ENCODE assay signal across 29 cellular contexts in the genomic region with DNA sequence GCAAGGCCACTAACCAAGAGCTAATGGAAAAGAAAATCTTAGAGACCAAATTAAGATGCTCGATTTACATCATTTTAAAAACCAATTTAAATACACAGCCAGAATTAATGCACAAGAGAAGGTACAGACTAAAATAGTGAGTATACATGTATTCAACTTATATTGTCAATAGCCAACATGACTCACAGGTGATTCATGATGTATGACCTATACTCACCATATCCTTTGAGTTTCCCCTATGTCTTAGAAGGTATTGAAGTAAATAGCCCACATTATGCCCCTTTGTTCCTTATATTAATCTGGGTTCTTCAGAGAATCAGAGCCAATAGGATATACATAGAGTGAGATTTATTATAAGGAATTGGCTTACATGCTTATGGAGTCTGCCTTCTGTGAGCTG.
DNase-seq lines count a peak whose midpoint lies in the region; ATAC-seq and TF ChIP-seq lines count a peak whose summit lies in the region.
"Had no signal": no experiment of that assay in that cellular context is flagged by ENCODE, and none has a peak within 500 bp of the region (broad histone marks: within the 10 kb centered on the region; RNA-seq: fewer than 3 reads in every experiment).

No MANE protein-coding gene starts in this region.

- DNase-seq in MCF 10A (ENCODE audit: unreplicated experiment) (peak; percentile 54), breast epithelium (ENCODE audit: low spot score in 2 of 2) (no peak), fibroblast of peridontal ligament (ENCODE audit: extremely low read depth) (peak; percentile 17), H7 (no peak), endodermal cell (no peak)
- no peak for DNase-seq in naive thymus-derived CD4-positive, alpha-beta T cell
- DNase-seq: activated CD4-positive, alpha-beta T cell treated with anti-CD3 and anti-CD28 coated beads, Interleukin-2, amount 50 U/mL, for 1 hour; activated naive CD4-positive, alpha-beta T cell treated with Interleukin-2 at 50 U/mL for 16 hours; activated T-cell treated with anti-CD3 and anti-CD28 coated beads, Interleukin-2, amount 50 U/mL, for 4 hours; adrenal gland; AML-193; brain microvascular endothelial cell; CD4-positive, alpha-beta T cell; effector memory CD8-positive, alpha-beta T cell; left ventricle myocardium superior; NCI-H1436 treated with DMSO at 0.1 percent for 48 hours; NCI-H510A; SIG-M5; sigmoid colon; stimulated activated CD4-positive, alpha-beta T cell treated with anti-CD3 and anti-CD28 coated beads, Interleukin-15, amount 100 ng/mL, for 24 hours; stimulated activated naive B cell treated with anti-CD40 and anti-IgM and Interleukin-4, amounts not matched to agents 10 μg/mL and 1 μg/mL and 100 μg/mL, for 72 hours; T1000 had no signal

- no peak overlapping the region for H3K4me3 Mint-ChIP-seq in MCF 10A (ENCODE audit: unreplicated experiment)
- no peak overlapping the region for H3K4me3 Mint-ChIP-seq in activated T-helper 17 cell treated with anti-CD3 and anti-CD28 coated beads, Interleukin-2, amount 50 U/mL, for 72 hours
- no peak overlapping the region for H3K4me3 Mint-ChIP-seq in endodermal cell
- H3K4me3 Mint-ChIP-seq in naive thymus-derived CD4-positive, alpha-beta T cell, result no peak overlapping the region
- H3K4me3 Mint-ChIP-seq: activated T-cell treated with anti-CD3 and anti-CD28 coated beads, Interleukin-2, amount 50 U/mL, for 4 hours; CD4-positive, alpha-beta T cell; effector memory CD8-positive, alpha-beta T cell; stimulated activated naive B cell treated with anti-CD40 and anti-IgM and Interleukin-4, amounts not matched to agents 10 μg/mL and 1 μg/mL and 100 μg/mL, for 72 hours; WTC11 had no signal

- peak; percentile 29 for ATAC-seq in activated T-helper 17 cell treated with anti-CD3 and anti-CD28 coated beads, Interleukin-2, amount 50 U/mL, for 72 hours (replicated peaks)
- ATAC-seq in HG03432 (IDR thresholded peaks at IDR 0.05; ENCODE audit: unreplicated experiment), result no peak
- no peak for ATAC-seq in naive thymus-derived CD4-positive, alpha-beta T cell
- ATAC-seq: activated T-cell treated with anti-CD3 and anti-CD28 coated beads, Interleukin-2, amount 50 U/mL, for 4 hours; effector memory CD8-positive, alpha-beta T cell; left ventricle myocardium superior; stimulated activated naive B cell treated with anti-CD40 and anti-IgM and Interleukin-4, amounts not matched to agents 10 μg/mL and 1 μg/mL and 100 μg/mL, for 72 hours; WTC11 had no signal

- H3K9me3 Mint-ChIP-seq in MCF 10A (ENCODE audit: unreplicated experiment), result no peaks in the 10 kb centered on the region
- peaks cover 4% of the 10 kb centered on the region for H3K9me3 Mint-ChIP-seq in activated T-helper 17 cell treated with anti-CD3 and anti-CD28 coated beads, Interleukin-2, amount 50 U/mL, for 72 hours
- H3K9me3 Mint-ChIP-seq in endodermal cell, result no peaks in the 10 kb centered on the region
- peaks cover 0 to 11% (median 3%) of the 10 kb centered on the region in 11 donors for H3K9me3 Mint-ChIP-seq in naive thymus-derived CD4-positive, alpha-beta T cell
- H3K9me3 Mint-ChIP-seq: WTC11 had no signal

- TF ChIP-seq CTCF in MCF 10A (IDR thresholded peaks at IDR 0.05; ENCODE audit: unreplicated experiment) (no peak), breast epithelium (IDR thresholded peaks at IDR 0.05) (no peak), endodermal cell (conservative IDR thresholded peaks at IDR 0.05) (no peak)

- H3K9me3 ChIP-seq in breast epithelium (no peaks in the 10 kb centered on the region), endodermal cell (ENCODE audit: control insufficient read depth, low read length) (no peaks in the 10 kb centered on the region)
- no peaks in the 10 kb centered on the region for H3K9me3 ChIP-seq in naive thymus-derived CD4-positive, alpha-beta T cell (ENCODE audit: control insufficient read depth in 2 of 3, low read length in 3 of 3)
- H3K9me3 ChIP-seq: adrenal gland, HAP-1, neutrophil, sigmoid colon, suprapubic skin had no signal

- TF ChIP-seq POLR2A in breast epithelium (IDR thresholded peaks at IDR 0.05), result no peak

- no peak overlapping the region for H3K27ac Mint-ChIP-seq in MCF 10A (ENCODE audit: low read depth, unreplicated experiment)
- H3K27ac Mint-ChIP-seq in activated T-helper 17 cell treated with anti-CD3 and anti-CD28 coated beads, Interleukin-2, amount 50 U/mL, for 72 hours, result no peak overlapping the region
- H3K27ac Mint-ChIP-seq in endodermal cell, result no peak overlapping the region
- H3K27ac Mint-ChIP-seq in naive thymus-derived CD4-positive, alpha-beta T cell, result no peak overlapping the region
- H3K27ac Mint-ChIP-seq: CD4-positive, alpha-beta T cell; effector memory CD8-positive, alpha-beta T cell; progenitor cell of endocrine pancreas; stimulated activated naive B cell treated with anti-CD40 and anti-IgM and Interleukin-4, amounts not matched to agents 10 μg/mL and 1 μg/mL and 100 μg/mL, for 72 hours; WTC11 had no signal

- BruUV-seq in MCF 10A (replicated peaks; lab: Mats Ljungman, UMichigan), result no TSS peak

- no peak overlapping the region for H3K9ac ChIP-seq in endodermal cell (ENCODE audit: extremely low read depth, low read length, poor library complexity, severe bottlenecking)

- H3K27me3 ChIP-seq in breast epithelium (no peaks in the 10 kb centered on the region), H7 (ENCODE audit: control insufficient read depth, insufficient read depth, low read length) (no peaks in the 10 kb centered on the region), endodermal cell (ENCODE audit: control insufficient read depth, insufficient read depth, low read length, poor library complexity, severe bottlenecking) (no peaks in the 10 kb centered on the region)
- H3K27me3 ChIP-seq in naive thymus-derived CD4-positive, alpha-beta T cell (ENCODE audit: control insufficient read depth in 2 of 2, insufficient read depth in 2 of 2, low read length in 2 of 2), result no peaks in the 10 kb centered on the region
- H3K27me3 ChIP-seq: adrenal gland, brain microvascular endothelial cell, neutrophil, sigmoid colon, suprapubic skin had no signal

- H3K4me3 ChIP-seq in breast epithelium (no peak overlapping the region), H7 (ENCODE audit: insufficient read depth, low read depth, low read length) (no peak overlapping the region), endodermal cell (ENCODE audit: low read length) (no peak overlapping the region)
- no peak overlapping the region for H3K4me3 ChIP-seq in naive thymus-derived CD4-positive, alpha-beta T cell (ENCODE audit: low read length)
- H3K4me3 ChIP-seq: adrenal gland, HAP-1, sigmoid colon, suprapubic skin had no signal

- H3K36me3 Mint-ChIP-seq in MCF 10A (ENCODE audit: insufficient read depth, unreplicated experiment) (no peaks in the 10 kb centered on the region), endodermal cell (ENCODE audit: low read depth) (no peaks in the 10 kb centered on the region)
- H3K36me3 Mint-ChIP-seq in activated T-helper 17 cell treated with anti-CD3 and anti-CD28 coated beads, Interleukin-2, amount 50 U/mL, for 72 hours (ENCODE audit: low read depth), result no peaks in the 10 kb centered on the region
- H3K36me3 Mint-ChIP-seq in naive thymus-derived CD4-positive, alpha-beta T cell, result no peaks in the 10 kb centered on the region
- H3K36me3 Mint-ChIP-seq: stimulated activated naive B cell treated with anti-CD40 and anti-IgM and Interleukin-4, amounts not matched to agents 10 μg/mL and 1 μg/mL and 100 μg/mL, for 72 hours; WTC11 had no signal

- intact Hi-C loops in MCF 10A (cut with micrococcal nuclease) (no loop called here), breast epithelium (cut with DNase I; ENCODE audit: low total_unique reads) (no loop called here)
- intact Hi-C loops in naive thymus-derived CD4-positive, alpha-beta T cell (cut with micrococcal nuclease), result no loop called here

- H3K4me1 Mint-ChIP-seq in MCF 10A (ENCODE audit: insufficient read depth, unreplicated experiment) (peaks cover 10% of the 10 kb centered on the region), endodermal cell (no peaks in the 10 kb centered on the region)
- H3K4me1 Mint-ChIP-seq in activated T-helper 17 cell treated with anti-CD3 and anti-CD28 coated beads, Interleukin-2, amount 50 U/mL, for 72 hours, result no peaks in the 10 kb centered on the region
- H3K4me1 Mint-ChIP-seq in naive thymus-derived CD4-positive, alpha-beta T cell, result no peaks in the 10 kb centered on the region
- H3K4me1 Mint-ChIP-seq: stimulated activated naive B cell treated with anti-CD40 and anti-IgM and Interleukin-4, amounts not matched to agents 10 μg/mL and 1 μg/mL and 100 μg/mL, for 72 hours had no signal

- 75% methylated on average over 1 of the region's 1 CpG; no CpG with 5 or more reads in 1 of the 2 experiments for WGBS in endodermal cell (ENCODE audit: insufficient coverage in 1 of 2, insufficient read length in 1 of 2), 2 experiments

- no peaks in the 10 kb centered on the region for H3K36me3 ChIP-seq in breast epithelium
- no peaks in the 10 kb centered on the region for H3K36me3 ChIP-seq in H7 (replicated peaks; ENCODE audit: control insufficient read depth, insufficient read depth, low read length)
- no peaks in the 10 kb centered on the region for H3K36me3 ChIP-seq in endodermal cell (ENCODE audit: control insufficient read depth, insufficient read depth, low read length)
- H3K36me3 ChIP-seq in naive thymus-derived CD4-positive, alpha-beta T cell (ENCODE audit: control insufficient read depth in 2 of 3, insufficient read depth in 3 of 3, low read length in 3 of 3), result no peaks in the 10 kb centered on the region
- H3K36me3 ChIP-seq: adrenal gland, brain microvascular endothelial cell, HAP-1, neutrophil, sigmoid colon, suprapubic skin had no signal

- H3K27ac ChIP-seq in breast epithelium, result no peak overlapping the region
- H3K27ac ChIP-seq in endodermal cell (ENCODE audit: low read depth, low read length), result no peak overlapping the region
- H3K27ac ChIP-seq in naive thymus-derived CD4-positive, alpha-beta T cell (ENCODE audit: low read depth, low read length), result no peak overlapping the region
- H3K27ac ChIP-seq: adrenal gland, brain microvascular endothelial cell, neutrophil, sigmoid colon, suprapubic skin had no signal

- CTCF ChIA-PET in MCF 10A (lab: Yijun Ruan, JAX), result interaction anchor here (0.6 kb wide), 1 partner anchor 34 kb away, joined by 4 read pairs; no protein-coding TSS in a partner anchor
- CTCF ChIA-PET in naive thymus-derived CD4-positive, alpha-beta T cell (lab: Charles Lee), result no interaction called here

- H3K4me1 ChIP-seq in breast epithelium (no peaks in the 10 kb centered on the region), endodermal cell (ENCODE audit: control insufficient read depth, insufficient read depth, low read length) (no peaks in the 10 kb centered on the region)
- no peaks in the 10 kb centered on the region for H3K4me1 ChIP-seq in naive thymus-derived CD4-positive, alpha-beta T cell (ENCODE audit: control insufficient read depth in 2 of 2, insufficient read depth in 2 of 2, low read length in 2 of 2)
- H3K4me1 ChIP-seq: adrenal gland, HAP-1, sigmoid colon, suprapubic skin had no signal

- POLR2A ChIA-PET in MCF 10A (lab: Yijun Ruan, JAX), result interaction anchor here (0.8 kb wide), 1 partner anchor 10 kb away, joined by 3 read pairs; no protein-coding TSS in a partner anchor
- POLR2A ChIA-PET in naive thymus-derived CD4-positive, alpha-beta T cell (lab: Charles Lee), result no interaction called here

- peaks cover 6% of the 10 kb centered on the region for H3K27me3 Mint-ChIP-seq in MCF 10A (ENCODE audit: insufficient read depth, unreplicated experiment)
- no peaks in the 10 kb centered on the region for H3K27me3 Mint-ChIP-seq in activated T-helper 17 cell treated with anti-CD3 and anti-CD28 coated beads, Interleukin-2, amount 50 U/mL, for 72 hours
- H3K27me3 Mint-ChIP-seq in endodermal cell (ENCODE audit: insufficient read depth), result no peaks in the 10 kb centered on the region
- H3K27me3 Mint-ChIP-seq in naive thymus-derived CD4-positive, alpha-beta T cell, result no peaks in the 10 kb centered on the region
- H3K27me3 Mint-ChIP-seq: CD4-positive, alpha-beta T cell; effector memory CD8-positive, alpha-beta T cell; progenitor cell of endocrine pancreas; stimulated activated naive B cell treated with anti-CD40 and anti-IgM and Interleukin-4, amounts not matched to agents 10 μg/mL and 1 μg/mL and 100 μg/mL, for 72 hours had no signal

Comparison
In these comparisons a context has a peak if more than half of its experiments do, and no peak if none do; other contexts are left out.
1. DNase-seq: peak in MCF 10A (single experiment) and fibroblast of peridontal ligament (single experiment); none in breast epithelium (0 of 2), H7 (single experiment), endodermal cell (single experiment) and naive thymus-derived CD4-positive, alpha-beta T cell (0 of 9).